In the genomic region with DNA sequence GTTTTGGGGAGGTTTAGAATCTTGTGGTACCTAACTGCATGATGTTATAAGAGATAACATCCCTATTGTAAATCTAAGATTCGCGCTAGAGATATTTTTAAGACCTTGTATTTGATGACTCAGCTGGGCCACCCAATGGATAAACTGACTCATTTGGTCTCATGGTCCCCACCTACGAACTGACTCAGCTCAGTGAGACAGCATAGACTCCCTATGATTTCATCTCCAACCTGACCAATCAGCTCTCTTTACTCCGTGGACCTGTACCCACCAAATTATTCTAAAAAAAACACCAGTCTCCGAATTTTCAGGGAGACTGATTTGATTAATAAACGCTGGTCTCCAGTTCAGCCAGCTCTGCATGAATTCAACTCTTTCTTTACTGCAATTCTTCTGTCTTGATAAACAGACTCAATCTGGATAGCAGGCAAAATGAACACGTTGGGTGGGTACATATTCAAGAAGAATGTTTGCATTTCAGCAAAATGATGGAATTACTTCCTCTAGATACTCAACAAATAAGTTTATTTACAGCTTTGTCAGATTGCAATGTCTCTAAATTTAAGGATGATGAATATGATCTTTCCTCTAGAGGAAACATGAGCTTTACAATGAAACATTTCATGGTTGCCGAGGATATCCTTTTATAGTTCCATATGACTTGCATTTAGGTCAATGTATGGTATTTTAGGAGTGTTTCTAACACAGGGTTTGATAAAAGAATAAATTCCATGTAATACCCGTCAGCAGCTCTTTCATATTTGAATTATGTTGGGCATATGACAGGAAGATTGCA, we compare ENCODE assay signal across 15 cellular contexts.
A peak's percentile ranks its signal among the peaks of the same experiment; 100 is the strongest.
DNase-seq lines count a peak whose midpoint lies in the region; FAIRE-seq and TF ChIP-seq lines count a peak whose summit lies in the region.
"Had no signal": no experiment of that assay in that cellular context is flagged by ENCODE, and none has a peak within 500 bp of the region (broad histone marks: within the 10 kb centered on the region; RNA-seq: fewer than 3 reads in every experiment).

No MANE protein-coding gene starts in this region.

- WGBS in transverse colon (ENCODE audit: low coverage in 1 of 2), 2 donors: 64 to 73% methylated on average over 9 of the region's 9 CpGs

- H3K4me3 ChIP-seq in GM12865 (ENCODE audit: low read depth, low read length) (no peak overlapping the region), choroid plexus epithelial cell (ENCODE audit: low read depth, low read length) (no peak overlapping the region), neuron (ENCODE audit: low read length) (no peak overlapping the region), transverse colon (no peak overlapping the region)
- H3K4me3 ChIP-seq: Peyer's patch had no signal

- intact Hi-C loops in transverse colon (cut with DNase I; ENCODE audit: low total_unique reads): no loop called here

- peak overlapping the region; percentile 40 for H2AFZ ChIP-seq in neuron (ENCODE audit: low read depth, low read length)

- in situ Hi-C loops in transverse colon (cut with MboI; ENCODE audit: low pct_ligation_motif_present in 1 of 4, low pct_unique_long_range_greater_than_20kb in 1 of 4, low sequenced_read_pairs in 3 of 4): no loop called here

- H3K4me1 ChIP-seq in neuron (ENCODE audit: insufficient read depth, low read length): no peaks in the 10 kb centered on the region
- H3K4me1 ChIP-seq in transverse colon: no peaks in the 10 kb centered on the region
- H3K4me1 ChIP-seq: Peyer's patch had no signal

- H3K9me3 ChIP-seq in neuron (ENCODE audit: low read length): no peaks in the 10 kb centered on the region
- no peaks in the 10 kb centered on the region for H3K9me3 ChIP-seq in transverse colon
- H3K9me3 ChIP-seq: Peyer's patch had no signal

- no peak for TF ChIP-seq POLR2A in transverse colon (IDR thresholded peaks at IDR 0.05)

- H3K36me3 ChIP-seq in neuron (ENCODE audit: insufficient read depth, low read length) (no peaks in the 10 kb centered on the region), transverse colon (no peaks in the 10 kb centered on the region)
- H3K36me3 ChIP-seq: Peyer's patch had no signal

- FAIRE-seq in RCC 7860 (lab: Jason Lieb, UNC): no peak

- DNase-seq in GM12865 (ENCODE audit: low read depth) (peak; percentile 15), RCC 7860 (ENCODE audit: low spot score) (peak; percentile 31), choroid plexus epithelial cell (ENCODE audit: low read depth) (peak; percentile 57), T-helper 2 cell (no peak), pons (ENCODE audit: low spot score) (no peak), COR-L47 (lab: John Stamatoyannopoulos, UW) (no peak), transverse colon (no peak)
- DNase-seq: activated CD8-positive, alpha-beta T cell treated with anti-CD3 and anti-CD28 coated beads, Interleukin-2, amount 10 ng/mL, durations not matched to agents 7 days and 5 days; activated gamma-delta T cell; C1 segment of cervical spinal cord; GF-D8; NCI-H1092 treated with DMSO at 0.1 percent for 48 hours; Peyer's patch; T-helper 9 cell had no signal

- TF ChIP-seq CTCF in GM12865 (IDR thresholded peaks at IDR 0.05; ENCODE audit: insufficient read depth, low read depth, low read length, missing control alignments) (no peak), choroid plexus epithelial cell (conservative IDR thresholded peaks at IDR 0.05; ENCODE audit: low read depth, low read length) (no peak), transverse colon (IDR thresholded peaks at IDR 0.05) (no peak)

- TF ChIP-seq EP300 in transverse colon (IDR thresholded peaks at IDR 0.05; ENCODE audit: low read depth): no peak

- H3K27me3 ChIP-seq in neuron (ENCODE audit: insufficient read depth, low read length): no peaks in the 10 kb centered on the region
- no peaks in the 10 kb centered on the region for H3K27me3 ChIP-seq in transverse colon
- H3K27me3 ChIP-seq: Peyer's patch had no signal

- no peak overlapping the region for H3K27ac ChIP-seq in transverse colon
- H3K27ac ChIP-seq: Peyer's patch had no signal

Comparison
In these comparisons a context has a peak if more than half of its experiments do, and no peak if none do; other contexts are left out.
1. DNase-seq: peak in GM12865 (single experiment), RCC 7860 (single experiment) and choroid plexus epithelial cell (single experiment); none in T-helper 2 cell (0 of 5), pons (single experiment), COR-L47 (single experiment) and transverse colon (single experiment).